Comparison of ENCODE assay signal across 12 cellular contexts in the genomic region with DNA sequence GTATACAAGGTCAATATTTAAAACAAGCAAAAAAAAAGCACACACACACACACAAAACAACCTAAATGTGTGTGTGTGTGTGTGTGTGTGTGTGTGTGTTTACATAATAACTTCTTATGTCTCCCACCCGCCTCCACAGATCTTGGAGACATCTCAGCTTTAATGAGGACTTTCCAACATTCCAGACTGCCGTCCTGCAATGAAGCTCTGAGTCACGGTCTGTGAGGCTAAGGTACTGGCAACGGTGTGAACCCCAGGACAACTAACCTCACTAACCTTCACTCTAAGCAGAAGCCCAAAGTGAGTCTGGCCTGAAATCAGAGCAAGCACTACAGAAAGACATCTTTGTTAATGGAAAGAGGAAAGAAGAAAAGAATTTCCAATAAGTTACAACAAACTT. TPM values are rescaled to one million over a fixed set of nuclear protein-coding genes. Genes with fewer than 3 reads are reported as not detected.
A peak's percentile ranks its signal among the peaks of the same experiment; 100 is the strongest.
DNase-seq lines count a peak whose midpoint lies in the region; TF ChIP-seq lines count a peak whose summit lies in the region.
"Had no signal": no experiment of that assay in that cellular context is flagged by ENCODE, and none has a peak within 500 bp of the region (broad histone marks: within the 10 kb centered on the region; RNA-seq: fewer than 3 reads in every experiment).

No MANE protein-coding gene starts in this region.

- no peak for TF ChIP-seq CTCF in astrocyte of the cerebellum (IDR thresholded peaks at IDR 0.05; ENCODE audit: low read depth, low read length, missing control alignments)

- peaks cover 11% of the 10 kb centered on the region for H3K4me1 Mint-ChIP-seq in activated T-helper 2 cell treated with anti-CD3 and anti-CD28 coated beads, Interferon-gamma antibody, Interleukin-2, Interleukin-4, amounts not matched to agents 10 μg/mL and 5 μg/mL and 100 μg/mL, durations not matched to agents 14 hours and 24 hours and 36 hours (ENCODE audit: low read depth)

- in situ Hi-C loops in astrocyte of the cerebellum (cut with HindIII; ENCODE audit: low sequenced_read_pairs), result no loop called here
- in situ Hi-C loops in G401 (cut with HindIII; ENCODE audit: low sequenced_read_pairs), result no loop called here

- intact Hi-C loops in activated T-helper 2 cell treated with anti-CD3 and anti-CD28 coated beads, Interferon-gamma antibody, Interleukin-2, Interleukin-4, amounts not matched to agents 10 μg/mL and 5 μg/mL and 100 μg/mL, durations not matched to agents 14 hours and 24 hours and 36 hours (cut with micrococcal nuclease), result no loop called here
- intact Hi-C loops in head of caudate nucleus (cut with DNase I), result loop anchor here (10.0 kb wide), 1 partner anchor 177 kb away; no protein-coding TSS in a partner anchor

- H3K27me3 Mint-ChIP-seq in activated T-helper 2 cell treated with anti-CD3 and anti-CD28 coated beads, Interferon-gamma antibody, Interleukin-2, Interleukin-4, amounts not matched to agents 10 μg/mL and 5 μg/mL and 100 μg/mL, durations not matched to agents 14 hours and 24 hours and 36 hours (ENCODE audit: low read depth), result no peaks in the 10 kb centered on the region

- no peaks in the 10 kb centered on the region for H3K36me3 Mint-ChIP-seq in activated T-helper 2 cell treated with anti-CD3 and anti-CD28 coated beads, Interferon-gamma antibody, Interleukin-2, Interleukin-4, amounts not matched to agents 10 μg/mL and 5 μg/mL and 100 μg/mL, durations not matched to agents 14 hours and 24 hours and 36 hours (ENCODE audit: low read depth)
- H3K36me3 Mint-ChIP-seq: CD8-positive, alpha-beta memory T cell had no signal

- no peaks in the 10 kb centered on the region for H3K9me3 Mint-ChIP-seq in activated T-helper 2 cell treated with anti-CD3 and anti-CD28 coated beads, Interferon-gamma antibody, Interleukin-2, Interleukin-4, amounts not matched to agents 10 μg/mL and 5 μg/mL and 100 μg/mL, durations not matched to agents 14 hours and 24 hours and 36 hours

- peak; percentile 62 for DNase-seq in HCEC 1CT
- DNase-seq in astrocyte of the cerebellum (ENCODE audit: low read depth), result peak; percentile 93
- peak; percentile 87 for DNase-seq in islet precursor cell
- peak; percentile 55 for DNase-seq in smooth muscle cell of the brain vasculature (ENCODE audit: low read depth, low spot score)
- DNase-seq in activated T-helper 2 cell treated with anti-CD3 and anti-CD28 coated beads, Interferon-gamma antibody, Interleukin-2, Interleukin-4, amounts not matched to agents 10 μg/mL and 5 μg/mL and 100 μg/mL, durations not matched to agents 14 hours and 24 hours and 36 hours (ENCODE audit: low spot score), result no peak
- no peak for DNase-seq in NCI-H1105 (lab: John Stamatoyannopoulos, UW)
- no peak for DNase-seq in G401 (ENCODE audit: low spot score)
- no peak for DNase-seq in head of caudate nucleus
- DNase-seq: activated naive CD4-positive, alpha-beta T cell treated with Interleukin-2 at 50 U/mL for 16 hours; CD8-positive, alpha-beta memory T cell; psoas muscle had no signal

- no peak overlapping the region for H3K4me3 Mint-ChIP-seq in activated T-helper 2 cell treated with anti-CD3 and anti-CD28 coated beads, Interferon-gamma antibody, Interleukin-2, Interleukin-4, amounts not matched to agents 10 μg/mL and 5 μg/mL and 100 μg/mL, durations not matched to agents 14 hours and 24 hours and 36 hours (ENCODE audit: low read depth)
- H3K4me3 Mint-ChIP-seq: CD8-positive, alpha-beta memory T cell had no signal

- H3K27ac Mint-ChIP-seq in activated T-helper 2 cell treated with anti-CD3 and anti-CD28 coated beads, Interferon-gamma antibody, Interleukin-2, Interleukin-4, amounts not matched to agents 10 μg/mL and 5 μg/mL and 100 μg/mL, durations not matched to agents 14 hours and 24 hours and 36 hours, result no peak overlapping the region
- H3K27ac Mint-ChIP-seq: CD8-positive, alpha-beta memory T cell had no signal

- no peak overlapping the region for H3K4me3 ChIP-seq in astrocyte of the cerebellum (ENCODE audit: low read depth, low read length)
- H3K4me3 ChIP-seq: psoas muscle had no signal

RNA-seq across cellular contexts. Expression of a gene that starts 22.3 kb away (rescaled TPM):
- not detected in 2 replicates for total RNA-seq in activated T-helper 2 cell treated with anti-CD3 and anti-CD28 coated beads, Interferon-gamma antibody, Interleukin-2, Interleukin-4, amounts not matched to agents 10 μg/mL and 5 μg/mL and 100 μg/mL, durations not matched to agents 14 hours and 24 hours and 36 hours
- total RNA-seq in G401 (2014; rRNA removed; shearing (Covaris generic)), result 0.71 TPM in 1 of 2 replicates, not detected in the other
- total RNA-seq: esophagus mucosa had no signal

Comparison
In these comparisons a context has a peak if more than half of its experiments do, and no peak if none do; other contexts are left out.
1. DNase-seq: peak in HCEC 1CT (single experiment), astrocyte of the cerebellum (single experiment), islet precursor cell (single experiment) and smooth muscle cell of the brain vasculature (single experiment); none in activated T-helper 2 cell treated with anti-CD3 and anti-CD28 coated beads, Interferon-gamma antibody, Interleukin-2, Interleukin-4, amounts not matched to agents 10 μg/mL and 5 μg/mL and 100 μg/mL, durations not matched to agents 14 hours and 24 hours and 36 hours (single experiment), NCI-H1105 (single experiment), G401 (single experiment) and head of caudate nucleus (0 of 42).